8 cellular contexts compared by ENCODE assay signal in genomic region chr17:1491406-1492248, GRCh38. TPM values are rescaled to one million over a fixed set of nuclear protein-coding genes. Genes with fewer than 3 reads are reported as not detected.
A peak's percentile ranks its signal among the peaks of the same experiment; 100 is the strongest.
DNase-seq lines count a peak whose midpoint lies in the region; FAIRE-seq and TF ChIP-seq lines count a peak whose summit lies in the region.

No MANE protein-coding gene starts in this region.

- H3K4me3 ChIP-seq in AG10803 (ENCODE audit: low read length) (peak overlapping the region; percentile 87), esophagus (ENCODE audit: low read depth in 1 of 2, low read length in 2 of 2) (peak overlapping the region; percentile 53 to 83), mucosa of stomach (ENCODE audit: low read length) (peak overlapping the region; percentile 47), uterus (peak overlapping the region; percentile 53 to 66)

- peaks cover 15 to 25% of the 10 kb centered on the region in 2 donors for H3K4me1 ChIP-seq in esophagus (ENCODE audit: control insufficient read depth in 2 of 2, insufficient read depth in 2 of 2, low read length in 1 of 2)
- H3K4me1 ChIP-seq in mucosa of stomach (ENCODE audit: control insufficient read depth, insufficient read depth, low read length) = peaks cover 51% of the 10 kb centered on the region
- peaks cover 0 to 41% of the 10 kb centered on the region in 2 donors for H3K4me1 ChIP-seq in uterus

- intact Hi-C loops in uterus (cut with DNase I; ENCODE audit: low total_unique reads) = no loop called here

- peak overlapping the region; percentile 76 for H3K9ac ChIP-seq in mucosa of stomach (ENCODE audit: low read length)

- H3K9me3 ChIP-seq in esophagus (ENCODE audit: control insufficient read depth in 2 of 2, insufficient read depth in 1 of 2, low read depth in 1 of 2, low read length in 1 of 2) = no peaks in the 10 kb centered on the region
- H3K9me3 ChIP-seq in mucosa of stomach (ENCODE audit: control insufficient read depth, low read length) = no peaks in the 10 kb centered on the region
- H3K9me3 ChIP-seq in uterus = no peaks in the 10 kb centered on the region

- DNase-seq in AG10803 (ENCODE audit: low read depth) (peak; percentile 54), GM18507 (ENCODE audit: extremely low spot score, insufficient read length, low read depth) (peak; percentile 75), HT-29 (ENCODE audit: low spot score) (peak; percentile 60), uterus (peak; percentile 63 to 77), NCI-H1105 (lab: John Stamatoyannopoulos, UW) (no peak)
- peak; percentile 48 for DNase-seq in activated CD4-positive, alpha-beta T cell treated with anti-CD3 and anti-CD28 coated beads for 48 hours

- WGBS in esophagus, 2 donors = 1% methylated on average over 31 to 99 of the region's 99 CpGs

- peak overlapping the region; percentile 91 to 92 for H3K27ac ChIP-seq in esophagus (ENCODE audit: low read depth in 2 of 2, low read length in 1 of 2)
- peak overlapping the region; percentile 88 to 98 for H3K27ac ChIP-seq in uterus

- no peak for FAIRE-seq in GM18507 (lab: Jason Lieb, UNC)

- peaks cover 4 to 9% of the 10 kb centered on the region in 2 donors for H3K36me3 ChIP-seq in esophagus (ENCODE audit: control insufficient read depth in 2 of 2, insufficient read depth in 2 of 2, low read length in 1 of 2)
- peaks cover 8% of the 10 kb centered on the region for H3K36me3 ChIP-seq in mucosa of stomach (ENCODE audit: control insufficient read depth, insufficient read depth, low read length)
- H3K36me3 ChIP-seq in uterus = no peaks in the 10 kb centered on the region

- TF ChIP-seq CTCF in AG10803 (conservative IDR thresholded peaks at IDR 0.05; ENCODE audit: low read length) (no peak), uterus (IDR thresholded peaks at IDR 0.05) (peak in 1 of 4 experiments; percentile 2)

- peak in 1 of 2 donors; percentile 32 for TF ChIP-seq POLR2A in uterus (IDR thresholded peaks at IDR 0.05)

- no peaks in the 10 kb centered on the region for H3K27me3 ChIP-seq in esophagus (ENCODE audit: control insufficient read depth in 1 of 2, insufficient read depth in 2 of 2, low read length in 2 of 2)
- no peaks in the 10 kb centered on the region for H3K27me3 ChIP-seq in mucosa of stomach (ENCODE audit: control insufficient read depth, insufficient read depth, low read length)
- no peaks in the 10 kb centered on the region for H3K27me3 ChIP-seq in uterus

RNA-seq across cellular contexts. Expression of gene MYO1C, which starts 0.9 kb away (rescaled TPM):
- total RNA-seq in HT-29 (2014; rRNA removed; shearing (Covaris generic)) = 188 and 200 TPM in 2 replicates
- 10 to 100 TPM; 42.0 to 45.0 TPM for polyA plus RNA-seq in esophagus
- 100 to 1,000 TPM in 2 of 4 donors, 10 to 100 TPM in 2; 89.1 to 276 (median 116) TPM for total RNA-seq in uterus

RNA-seq across cellular contexts. Expression of gene INPP5K, which starts 24.8 kb away (rescaled TPM):
- 51.5 and 75.5 TPM in 2 replicates for total RNA-seq in HT-29 (2014; rRNA removed; shearing (Covaris generic))
- 10 to 100 TPM; 16.1 to 19.5 TPM for polyA plus RNA-seq in esophagus
- total RNA-seq in uterus = 10 to 100 TPM; 14.1 to 49.3 (median 31.4) TPM

RNA-seq across cellular contexts. Expression of gene CRK, which starts 35.6 kb away (rescaled TPM):
- total RNA-seq in HT-29 (2014; rRNA removed; shearing (Covaris generic)) = 28.8 and 28.9 TPM in 2 replicates
- polyA plus RNA-seq in esophagus = 10 to 100 TPM; 17.8 to 23.8 TPM
- total RNA-seq in uterus = 100 to 1,000 TPM in 1 of 4 donors, 10 to 100 TPM in 3; 34.6 to 118 (median 57.3) TPM
